In the genomic region with DNA sequence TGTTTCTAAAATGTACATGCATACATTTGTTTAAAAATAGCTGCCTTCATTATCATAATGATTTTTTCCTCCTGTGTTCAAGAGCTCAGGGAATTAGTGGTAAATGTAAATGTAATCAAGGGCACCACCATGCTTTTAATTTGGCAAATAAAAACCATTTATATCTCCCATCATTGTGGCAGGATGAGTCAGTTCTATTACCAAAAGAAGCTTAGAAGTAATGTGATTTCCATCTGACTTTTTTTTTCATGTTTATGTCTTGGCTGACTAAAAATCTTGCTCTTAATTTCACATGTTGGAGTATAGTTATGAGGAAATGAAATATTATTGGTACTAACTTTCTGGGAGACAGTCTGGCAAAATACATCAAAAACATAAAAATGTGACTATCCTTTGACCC, we compare ENCODE assay signal across 20 cellular contexts.
A peak's percentile ranks its signal among the peaks of the same experiment; 100 is the strongest.
DNase-seq lines count a peak whose midpoint lies in the region; ATAC-seq and TF ChIP-seq lines count a peak whose summit lies in the region.
"Had no signal": no experiment of that assay in that cellular context is flagged by ENCODE, and none has a peak within 500 bp of the region (broad histone marks: within the 10 kb centered on the region; RNA-seq: fewer than 3 reads in every experiment).

No MANE protein-coding gene starts in this region.

- H3K4me2 ChIP-seq in GM23338, result 0 out of 2 replicates have a peak overlapping the region, but pooled peaks have one; percentile 2
- H3K4me2 ChIP-seq: BLaER1 treated with 17β-estradiol and CSF1 and Interleukin-3, amounts not matched to agents 10 nM and 100 nM had no signal

- no peaks in the 10 kb centered on the region for H3K9me2 ChIP-seq in GM23338 (ENCODE audit: insufficient read depth)

- H3K79me2 ChIP-seq in GM23338 (replicated peaks; ENCODE audit: insufficient read depth), result no peaks in the 10 kb centered on the region

- H3K9me3 ChIP-seq in SK-N-MC (ENCODE audit: low read depth, low read length) (no peaks in the 10 kb centered on the region), iPS-20b (ENCODE audit: insufficient read depth, low read depth, low read length) (no peaks in the 10 kb centered on the region), lower lobe of right lung (no peaks in the 10 kb centered on the region), gastroesophageal sphincter (no peaks in the 10 kb centered on the region)
- H3K9me3 ChIP-seq: BLaER1 treated with 17β-estradiol and CSF1 and Interleukin-3, amounts not matched to agents 10 nM and 100 nM; Caco-2; HAP-1; Peyer's patch had no signal

- DNase-seq in GM23338 (ENCODE audit: low spot score) (no peak), SK-N-MC (ENCODE audit: low read depth, low spot score) (no peak), neural crest cell (ENCODE audit: low read depth, low spot score) (no peak), lower lobe of right lung (no peak), HCEC 1CT (no peak)
- DNase-seq: 8988T; Caco-2; CD4-positive, alpha-beta memory T cell; DMS 273 treated with DMSO at 0.1 percent for 48 hours; GM23248; Kasumi-1; MM.1S; NCI-H1048; NCI-H1436; NCI-H510A; Peyer's patch had no signal

- H3K4me3 Mint-ChIP-seq in GM23338 (no peak overlapping the region), neural crest cell (no peak overlapping the region)
- H3K4me3 Mint-ChIP-seq: CD4-positive, alpha-beta memory T cell had no signal

- TF ChIP-seq EP300 in gastroesophageal sphincter (IDR thresholded peaks at IDR 0.05), result no peak

- H3K4me3 ChIP-seq in GM23338 (no peak overlapping the region), SK-N-MC (0 out of 2 replicates have a peak overlapping the region, but pooled peaks have one; percentile 30), iPS-20b (ENCODE audit: low read length) (peak overlapping the region; percentile 20; the same call in 1 of the 2 replicates), lower lobe of right lung (no peak overlapping the region), gastroesophageal sphincter (no peak overlapping the region)
- H3K4me3 ChIP-seq: BLaER1 treated with 17β-estradiol and CSF1 and Interleukin-3, amounts not matched to agents 10 nM and 100 nM; GM23248; HAP-1; Peyer's patch had no signal

- no peak for TF ChIP-seq POLR2A in gastroesophageal sphincter (IDR thresholded peaks at IDR 0.05)

- H3K4me1 ChIP-seq in GM23338 (ENCODE audit: insufficient read depth) (peaks cover 16% of the 10 kb centered on the region), iPS-20b (ENCODE audit: insufficient read depth, low read length) (peaks cover 17% of the 10 kb centered on the region; the same call in 1 of the 2 replicates), lower lobe of right lung (no peaks in the 10 kb centered on the region), gastroesophageal sphincter (peaks cover 0 to 15% (median 4%) of the 10 kb centered on the region in 3 donors)
- H3K4me1 ChIP-seq: BLaER1 treated with 17β-estradiol and CSF1 and Interleukin-3, amounts not matched to agents 10 nM and 100 nM; Peyer's patch had no signal

- H3K27me3 Mint-ChIP-seq in GM23338 (ENCODE audit: insufficient read depth, low read depth, poor library complexity), result no peaks in the 10 kb centered on the region
- no peaks in the 10 kb centered on the region for H3K27me3 Mint-ChIP-seq in neural crest cell (ENCODE audit: low read depth)

- H3K9me3 Mint-ChIP-seq in GM23338, result no peaks in the 10 kb centered on the region; the same call in 2 of the 3 replicates
- H3K9me3 Mint-ChIP-seq in neural crest cell, result no peaks in the 10 kb centered on the region

- H4K20me1 ChIP-seq in GM23338 (replicated peaks; ENCODE audit: insufficient read depth), result no peaks in the 10 kb centered on the region
- H4K20me1 ChIP-seq: BLaER1 treated with 17β-estradiol and CSF1 and Interleukin-3, amounts not matched to agents 10 nM and 100 nM had no signal

- H3K27ac ChIP-seq in GM23338 (ENCODE audit: low read depth) (no peak overlapping the region), SK-N-MC (peak overlapping the region; percentile 17; the same call in 1 of the 2 replicates), iPS-20b (ENCODE audit: low read length) (no peak overlapping the region), lower lobe of right lung (no peak overlapping the region), gastroesophageal sphincter (no peak overlapping the region)
- H3K27ac ChIP-seq: BLaER1 treated with 17β-estradiol and CSF1 and Interleukin-3, amounts not matched to agents 10 nM and 100 nM; GM23248; Peyer's patch had no signal

- intact Hi-C loops in lower lobe of right lung (cut with DNase I), result no loop called here

- H3K27ac Mint-ChIP-seq in GM23338 (no peak overlapping the region), neural crest cell (ENCODE audit: unreplicated experiment) (peak overlapping the region; percentile 57)
- H3K27ac Mint-ChIP-seq: CD4-positive, alpha-beta memory T cell had no signal

- TF ChIP-seq CTCF in GM23338 (conservative IDR thresholded peaks at IDR 0.05; ENCODE audit: low read depth in 2 of 2), result no peak
- TF ChIP-seq CTCF in neural crest cell (conservative IDR thresholded peaks at IDR 0.05), result no peak
- no peak for TF ChIP-seq CTCF in lower lobe of right lung (IDR thresholded peaks at IDR 0.05)
- TF ChIP-seq CTCF in gastroesophageal sphincter (IDR thresholded peaks at IDR 0.05), result no peak

- no peaks in the 10 kb centered on the region; the same call in 1 of the 2 replicates for H3F3A ChIP-seq in GM23338 (replicated peaks; ENCODE audit: low read depth)

- ATAC-seq in GM23338, result no peak
- ATAC-seq in lower lobe of right lung, result no peak
- no peak for ATAC-seq in gastroesophageal sphincter

- H3K9ac ChIP-seq in SK-N-MC (ENCODE audit: insufficient read length) (no peak overlapping the region), iPS-20b (ENCODE audit: low read depth, low read length) (no peak overlapping the region)
- H3K9ac ChIP-seq: BLaER1 treated with 17β-estradiol and CSF1 and Interleukin-3, amounts not matched to agents 10 nM and 100 nM; GM23248 had no signal

- H2AFZ ChIP-seq in GM23338, result no peak overlapping the region
- H2AFZ ChIP-seq: GM23248 had no signal

- H3K4me1 Mint-ChIP-seq in GM23338 (peaks cover 16% of the 10 kb centered on the region), neural crest cell (peaks cover 30% of the 10 kb centered on the region)
- H3K4me1 Mint-ChIP-seq: CD4-positive, alpha-beta memory T cell had no signal

- H3K27me3 ChIP-seq in GM23338 (ENCODE audit: insufficient read depth), result no peaks in the 10 kb centered on the region
- no peaks in the 10 kb centered on the region for H3K27me3 ChIP-seq in iPS-20b (ENCODE audit: insufficient read depth, low read length)
- no peaks in the 10 kb centered on the region for H3K27me3 ChIP-seq in lower lobe of right lung (ENCODE audit: low read depth)
- H3K27me3 ChIP-seq in gastroesophageal sphincter, result no peaks in the 10 kb centered on the region
- H3K27me3 ChIP-seq: BLaER1 treated with 17β-estradiol and CSF1 and Interleukin-3, amounts not matched to agents 10 nM and 100 nM; Peyer's patch had no signal

- H3K36me3 Mint-ChIP-seq in GM23338 (ENCODE audit: low read depth) (no peaks in the 10 kb centered on the region), neural crest cell (ENCODE audit: low read depth) (no peaks in the 10 kb centered on the region)
- H3K36me3 Mint-ChIP-seq: CD4-positive, alpha-beta memory T cell had no signal

- no peaks in the 10 kb centered on the region for H3K36me3 ChIP-seq in GM23338 (ENCODE audit: insufficient read depth)
- no peaks in the 10 kb centered on the region for H3K36me3 ChIP-seq in SK-N-MC (ENCODE audit: insufficient read depth, low read length)
- H3K36me3 ChIP-seq in iPS-20b (ENCODE audit: insufficient read depth, low read depth, low read length), result no peaks in the 10 kb centered on the region
- H3K36me3 ChIP-seq in lower lobe of right lung, result no peaks in the 10 kb centered on the region
- H3K36me3 ChIP-seq in gastroesophageal sphincter, result no peaks in the 10 kb centered on the region
- H3K36me3 ChIP-seq: BLaER1 treated with 17β-estradiol and CSF1 and Interleukin-3, amounts not matched to agents 10 nM and 100 nM; HAP-1; Peyer's patch had no signal

TF ChIP-seq in GM23338, 12 proteins besides CTCF, POLR2A, EP300 and RAD21 (continues in another document):
- TF ChIP-seq CREB1 (CRISPR knock-in tag; IDR thresholded peaks at IDR 0.05; ENCODE audit: low read depth), result no peak

Comparison
In these comparisons a context has a peak if more than half of its experiments do, and no peak if none do; other contexts are left out.
1. H3K4me3 ChIP-seq: peak in SK-N-MC (single experiment) and iPS-20b (single experiment); none in GM23338 (single experiment), lower lobe of right lung (single experiment) and gastroesophageal sphincter (0 of 2).